Comparison of ENCODE assay signal across 10 cellular contexts in genomic region chr22:36377022-36377631, GRCh38. TPM values are rescaled to one million over a fixed set of nuclear protein-coding genes. Genes with fewer than 3 reads are reported as not detected.
DNase-seq lines count a peak whose midpoint lies in the region; ATAC-seq and TF ChIP-seq lines count a peak whose summit lies in the region.
"Had no signal": no experiment of that assay in that cellular context is flagged by ENCODE, and none has a peak within 500 bp of the region (broad histone marks: within the 10 kb centered on the region; RNA-seq: fewer than 3 reads in every experiment).

No MANE protein-coding gene starts in this region.

- H3K27me3 Mint-ChIP-seq in activated T-helper 2 cell treated with anti-CD3 and anti-CD28 coated beads, Interferon-gamma antibody, Interleukin-2, Interleukin-4, amounts not matched to agents 10 μg/mL and 5 μg/mL and 100 μg/mL, durations not matched to agents 14 hours and 24 hours and 36 hours (ENCODE audit: low read depth): no peaks in the 10 kb centered on the region

- no peak overlapping the region for H3K4me3 ChIP-seq in right lobe of liver

- DNase-seq in stimulated activated naive CD4-positive, alpha-beta T cell (lab: John Stamatoyannopoulos, UW): peak; percentile 36 to 84 (median 66)
- no peak for DNase-seq in stimulated activated naive CD4-positive, alpha-beta T cell treated with Interleukin-2 at 50 U/mL for 16 hours (lab: John Stamatoyannopoulos, UW)
- peak; percentile 48 for DNase-seq in activated T-helper 2 cell treated with anti-CD3 and anti-CD28 coated beads, Interferon-gamma antibody, Interleukin-2, Interleukin-4, amounts not matched to agents 10 μg/mL and 5 μg/mL and 100 μg/mL, durations not matched to agents 14 hours and 24 hours and 36 hours (ENCODE audit: low spot score)
- no peak for DNase-seq in right lobe of liver
- no peak for DNase-seq in RKO (ENCODE audit: low spot score)
- no peak for DNase-seq in HEK293T (ENCODE audit: extremely low spot score)
- no peak for DNase-seq in NCI-H82 treated with DMSO at 0.1 percent for 48 hours (lab: John Stamatoyannopoulos, UW; ENCODE audit: unreplicated experiment)
- DNase-seq in activated CD8-positive, alpha-beta memory T cell treated with anti-CD3 and anti-CD28 coated beads, Interleukin-2, amount 50 U/mL, for 48 hours: no peak
- DNase-seq: stimulated activated CD4-positive, alpha-beta T cell treated with anti-CD3 and anti-CD28 coated beads, Interleukin-4, amount 100 ng/mL, for 1 hour had no signal

- H3K27me3 ChIP-seq in right lobe of liver: no peaks in the 10 kb centered on the region

- H3K27ac ChIP-seq in right lobe of liver: peak overlapping the region; percentile 9 to 50 (median 36)

- TF ChIP-seq POLR2A in right lobe of liver (IDR thresholded peaks at IDR 0.05): no peak

- CTCF ChIA-PET in HEK293T (lab: Yijun Ruan, JAX): no interaction called here

- H3K27ac Mint-ChIP-seq in activated T-helper 2 cell treated with anti-CD3 and anti-CD28 coated beads, Interferon-gamma antibody, Interleukin-2, Interleukin-4, amounts not matched to agents 10 μg/mL and 5 μg/mL and 100 μg/mL, durations not matched to agents 14 hours and 24 hours and 36 hours: peak overlapping the region; percentile 97

- no peaks in the 10 kb centered on the region for H3K9me3 Mint-ChIP-seq in activated T-helper 2 cell treated with anti-CD3 and anti-CD28 coated beads, Interferon-gamma antibody, Interleukin-2, Interleukin-4, amounts not matched to agents 10 μg/mL and 5 μg/mL and 100 μg/mL, durations not matched to agents 14 hours and 24 hours and 36 hours

- H3K9me3 ChIP-seq in right lobe of liver: no peaks in the 10 kb centered on the region

- ATAC-seq in right lobe of liver: peak; percentile 18 to 57 (median 27)
- ATAC-seq: HCT116 had no signal

- intact Hi-C loops in activated T-helper 2 cell treated with anti-CD3 and anti-CD28 coated beads, Interferon-gamma antibody, Interleukin-2, Interleukin-4, amounts not matched to agents 10 μg/mL and 5 μg/mL and 100 μg/mL, durations not matched to agents 14 hours and 24 hours and 36 hours (cut with micrococcal nuclease): loop anchor here (1.0 to 2.0 kb wide), 4 partner anchors 8 to 44 kb away; no protein-coding TSS in a partner anchor
- intact Hi-C loops in right lobe of liver (cut with DNase I): loop anchor here in 1 of 2 donors (10.0 kb wide), 1 partner anchor 98 kb away; no protein-coding TSS in a partner anchor

- no peak for TF ChIP-seq CTCF in right lobe of liver (IDR thresholded peaks at IDR 0.05)

- H3K4me1 Mint-ChIP-seq in activated T-helper 2 cell treated with anti-CD3 and anti-CD28 coated beads, Interferon-gamma antibody, Interleukin-2, Interleukin-4, amounts not matched to agents 10 μg/mL and 5 μg/mL and 100 μg/mL, durations not matched to agents 14 hours and 24 hours and 36 hours (ENCODE audit: low read depth): peaks cover 85% of the 10 kb centered on the region

- H3K36me3 ChIP-seq in right lobe of liver: peaks cover 0 to 3% (median 0%) of the 10 kb centered on the region in 4 donors

- peak overlapping the region; percentile 81 for H3K4me3 Mint-ChIP-seq in activated T-helper 2 cell treated with anti-CD3 and anti-CD28 coated beads, Interferon-gamma antibody, Interleukin-2, Interleukin-4, amounts not matched to agents 10 μg/mL and 5 μg/mL and 100 μg/mL, durations not matched to agents 14 hours and 24 hours and 36 hours (ENCODE audit: low read depth)

- POLR2A ChIA-PET in HEK293T (lab: Yijun Ruan, JAX): interaction anchor here (0.9 to 2.0 kb wide), 3 partner anchors 9 to 105 kb away, joined by 3 to 9 read pairs (median 4); partner anchors contain the start of gene MYH9

- peaks cover 0 to 70% (median 29%) of the 10 kb centered on the region in 4 donors for H3K4me1 ChIP-seq in right lobe of liver

- H3K36me3 Mint-ChIP-seq in activated T-helper 2 cell treated with anti-CD3 and anti-CD28 coated beads, Interferon-gamma antibody, Interleukin-2, Interleukin-4, amounts not matched to agents 10 μg/mL and 5 μg/mL and 100 μg/mL, durations not matched to agents 14 hours and 24 hours and 36 hours (ENCODE audit: low read depth): peaks cover 77% of the 10 kb centered on the region

- WGBS in right lobe of liver (ENCODE audit: insufficient coverage, low coverage, low lambda C conversion rate, missing lambda C conversion rate): 34% methylated on average over 11 of the region's 14 CpGs

TF ChIP-seq in HEK293T, 16 proteins besides CTCF, POLR2A, EP300 and RAD21:
- TF ChIP-seq FOXK2 (IDR thresholded peaks at IDR 0.05) (no peak), FOXM1 (IDR thresholded peaks at IDR 0.05; ENCODE audit: borderline replicate concordance) (no peak), ARNT (IDR thresholded peaks at IDR 0.05) (no peak), SUZ12 (IDR thresholded peaks at IDR 0.05) (no peak), PKNOX1 (IDR thresholded peaks at IDR 0.05) (no peak), TARDBP (IDR thresholded peaks at IDR 0.05) (no peak), ELF4 (IDR thresholded peaks at IDR 0.05) (no peak), NFRKB (IDR thresholded peaks at IDR 0.05) (no peak), ZNF384 (IDR thresholded peaks at IDR 0.05) (no peak), HDGF (IDR thresholded peaks at IDR 0.05; ENCODE audit: borderline replicate concordance) (no peak), SP1 (IDR thresholded peaks at IDR 0.05) (no peak), CTBP1 (IDR thresholded peaks at IDR 0.05; ENCODE audit: borderline replicate concordance) (no peak), LEF1 (IDR thresholded peaks at IDR 0.05; ENCODE audit: borderline replicate concordance) (no peak)
TF ChIP-seq in HEK293T: peak in this region for 0.

RNA-seq across cellular contexts. Expression of gene MYH9, which starts 10.6 kb away (rescaled TPM):
- total RNA-seq in activated T-helper 2 cell treated with anti-CD3 and anti-CD28 coated beads, Interferon-gamma antibody, Interleukin-2, Interleukin-4, amounts not matched to agents 10 μg/mL and 5 μg/mL and 100 μg/mL, durations not matched to agents 14 hours and 24 hours and 36 hours: 619 and 645 TPM in 2 replicates
- total RNA-seq in right lobe of liver: 100 to 1,000 TPM; 168 to 435 (median 222) TPM

Comparison
In these comparisons a context has a peak if more than half of its experiments do, and no peak if none do; other contexts are left out.
1. DNase-seq: peak in stimulated activated naive CD4-positive, alpha-beta T cell (6 of 6) and activated T-helper 2 cell treated with anti-CD3 and anti-CD28 coated beads, Interferon-gamma antibody, Interleukin-2, Interleukin-4, amounts not matched to agents 10 μg/mL and 5 μg/mL and 100 μg/mL, durations not matched to agents 14 hours and 24 hours and 36 hours (single experiment); none in stimulated activated naive CD4-positive, alpha-beta T cell treated with Interleukin-2 at 50 U/mL for 16 hours (single experiment), right lobe of liver (0 of 3), RKO (single experiment), HEK293T (single experiment), NCI-H82 treated with DMSO at 0.1 percent for 48 hours (single experiment) and activated CD8-positive, alpha-beta memory T cell treated with anti-CD3 and anti-CD28 coated beads, Interleukin-2, amount 50 U/mL, for 48 hours (single experiment).